Comparison of ENCODE assay signal across 8 cellular contexts in genomic region chr12:39372929-39373328, GRCh38.
DNase-seq lines count a peak whose midpoint lies in the region; ATAC-seq and TF ChIP-seq lines count a peak whose summit lies in the region.

No MANE protein-coding gene starts in this region.

- TF ChIP-seq POLR2A in ovary (IDR thresholded peaks at IDR 0.05): no peak

- H3K27ac ChIP-seq in substantia nigra (ENCODE audit: low read depth, low read length, poor library complexity, severe bottlenecking) (no peak overlapping the region), ovary (no peak overlapping the region)

- ATAC-seq in GM19035 (IDR thresholded peaks at IDR 0.05; ENCODE audit: unreplicated experiment): peak; percentile 82
- peak; percentile 93 for ATAC-seq in HG03060 (IDR thresholded peaks at IDR 0.05; ENCODE audit: low read depth, unreplicated experiment)

- H3K27me3 ChIP-seq in ovary: no peaks in the 10 kb centered on the region

- no peaks in the 10 kb centered on the region for H3K9me3 ChIP-seq in ovary

- no peaks in the 10 kb centered on the region for H3K36me3 ChIP-seq in ovary

- no peak for TF ChIP-seq EP300 in ovary (IDR thresholded peaks at IDR 0.05)

- 80 to 87% (median 84%) methylated on average over 2 of the region's 2 CpGs for WGBS in ovary, 3 donors

- CTCF ChIA-PET in HEK293T (lab: Yijun Ruan, JAX): no interaction called here

- peak; percentile 13 for DNase-seq in A172 (ENCODE audit: low spot score)
- peak; percentile 35 for DNase-seq in SKM-1 treated with dmso at 0.1 percent for 144 hours (lab: John Stamatoyannopoulos, UW; ENCODE audit: unreplicated experiment)
- DNase-seq in substantia nigra (lab: John Stamatoyannopoulos, UW): no peak
- DNase-seq in HEK293T (ENCODE audit: extremely low spot score): no peak
- DNase-seq in ovary: no peak
- no peak for DNase-seq in activated effector memory CD4-positive, alpha-beta T cell treated with anti-CD3 and anti-CD28 coated beads, Interleukin-2, amount 50 U/mL, for 16 hours

- no peak overlapping the region for H3K4me3 ChIP-seq in ovary

- intact Hi-C loops in ovary (cut with DNase I): no loop called here

- POLR2A ChIA-PET in HEK293T (lab: Yijun Ruan, JAX): no interaction called here

- no peak for TF ChIP-seq CTCF in ovary (IDR thresholded peaks at IDR 0.05)

- peaks cover 3% of the 10 kb centered on the region for H3K4me1 ChIP-seq in ovary (ENCODE audit: insufficient read depth)

TF ChIP-seq in HEK293T, 16 proteins besides CTCF, POLR2A, EP300 and RAD21:
- no peak for TF ChIP-seq TARDBP (IDR thresholded peaks at IDR 0.05)
- no peak for TF ChIP-seq CTBP1 (IDR thresholded peaks at IDR 0.05; ENCODE audit: borderline replicate concordance)
- TF ChIP-seq ARNT (IDR thresholded peaks at IDR 0.05): no peak
- TF ChIP-seq BHLHE40 (IDR thresholded peaks at IDR 0.05; ENCODE audit: borderline replicate concordance): no peak
- TF ChIP-seq PKNOX1 (IDR thresholded peaks at IDR 0.05): no peak

Comparison
In these comparisons a context has a peak if more than half of its experiments do, and no peak if none do; other contexts are left out.
1. DNase-seq: peak in A172 (single experiment) and SKM-1 treated with dmso at 0.1 percent for 144 hours (single experiment); none in substantia nigra (0 of 49), HEK293T (single experiment), ovary (0 of 5) and activated effector memory CD4-positive, alpha-beta T cell treated with anti-CD3 and anti-CD28 coated beads, Interleukin-2, amount 50 U/mL, for 16 hours (single experiment).